In the genomic region with DNA sequence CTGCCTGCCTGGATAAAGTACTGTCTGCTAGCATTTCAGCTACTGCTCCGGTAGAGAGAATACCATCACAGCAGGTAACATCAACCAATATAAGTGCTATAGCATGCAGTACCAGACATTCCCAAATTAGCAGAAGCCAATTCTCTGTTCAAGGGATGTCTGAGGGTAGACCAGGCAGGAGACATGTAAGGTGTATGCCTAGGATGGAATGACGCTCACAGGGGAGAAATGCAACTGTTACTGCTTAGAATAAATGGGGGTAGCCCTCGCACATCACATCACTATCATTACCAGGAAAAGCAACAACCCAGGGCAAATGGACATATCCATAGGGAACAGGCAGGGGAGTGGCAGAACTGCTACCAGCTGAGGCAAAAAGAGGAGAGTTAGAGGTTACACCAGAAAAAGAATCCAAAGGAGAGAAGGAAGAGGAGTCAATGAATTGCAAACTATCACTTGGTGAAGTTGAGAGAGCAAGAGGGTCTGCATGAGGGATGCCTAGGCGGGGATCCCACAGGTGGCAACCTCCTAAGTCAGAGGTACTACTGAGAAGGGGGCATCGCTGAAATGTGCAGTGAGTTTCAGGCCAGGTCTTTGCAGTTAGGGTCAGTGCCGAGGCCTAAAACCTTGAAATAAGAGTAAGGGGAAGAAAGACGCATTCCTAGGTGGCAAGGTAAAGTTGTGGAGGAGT, we compare ENCODE assay signal across 9 cellular contexts. TPM values are rescaled to one million over a fixed set of nuclear protein-coding genes. Genes with fewer than 3 reads are reported as not detected.
DNase-seq lines count a peak whose midpoint lies in the region; ATAC-seq and TF ChIP-seq lines count a peak whose summit lies in the region.
"Had no signal": no experiment of that assay in that cellular context is flagged by ENCODE, and none has a peak within 500 bp of the region (broad histone marks: within the 10 kb centered on the region; RNA-seq: fewer than 3 reads in every experiment).

No MANE protein-coding gene starts in this region.

- peaks cover 17% of the 10 kb centered on the region for H3K4me1 ChIP-seq in testis

- 9 to 11% methylated on average over 7 of the region's 7 CpGs for WGBS in testis, 2 donors

- peak overlapping the region; percentile 91 for H3K27ac Mint-ChIP-seq in activated CD4-positive, alpha-beta T cell treated with anti-CD3 and anti-CD28 coated beads, Interleukin-2, amount 10 ng/mL, durations not matched to agents 7 days and 5 days
- H3K27ac Mint-ChIP-seq in activated naive CD8-positive, alpha-beta T cell treated with anti-CD3 and anti-CD28 coated beads for 36 hours, result peak overlapping the region; percentile 81

- DNase-seq in activated CD4-positive, alpha-beta T cell treated with anti-CD3 and anti-CD28 coated beads, Interleukin-2, amount 10 ng/mL, durations not matched to agents 7 days and 5 days, result no peak
- DNase-seq in activated CD4-positive, alpha-beta T cell treated with anti-CD3 and anti-CD28 coated beads for 4 hours, result no peak
- no peak for DNase-seq in activated naive CD8-positive, alpha-beta T cell treated with anti-CD3 and anti-CD28 coated beads for 36 hours
- no peak for DNase-seq in kidney epithelial cell (ENCODE audit: low read depth)
- no peak for DNase-seq in testis
- no peak for DNase-seq in sciatic nerve (ENCODE audit: low spot score)
- DNase-seq in NCI-H1048 (lab: John Stamatoyannopoulos, UW), result no peak
- DNase-seq: DMS153 had no signal

- POLR2A ChIA-PET in activated CD4-positive, alpha-beta T cell treated with anti-CD3 and anti-CD28 coated beads, Interleukin-2, amount 10 ng/mL, durations not matched to agents 7 days and 5 days (lab: Charles Lee), result interaction anchor here (0.6 kb wide), 1 partner anchor 60 kb away, joined by 4 read pairs; no protein-coding TSS in a partner anchor

- ATAC-seq in GM19467 (IDR thresholded peaks at IDR 0.05; ENCODE audit: unreplicated experiment), result no peak
- no peak for ATAC-seq in sciatic nerve

- CTCF ChIA-PET in activated CD4-positive, alpha-beta T cell treated with anti-CD3 and anti-CD28 coated beads, Interleukin-2, amount 10 ng/mL, durations not matched to agents 7 days and 5 days (lab: Charles Lee), result interaction anchor here (1.0 to 1.5 kb wide), 2 partner anchors 11 to 78 kb away, joined by 3 to 4 read pairs; no protein-coding TSS in a partner anchor

- intact Hi-C loops in testis (cut with DNase I; ENCODE audit: low total_unique reads), result no loop called here
- intact Hi-C loops in sciatic nerve (cut with DNase I), result loop anchor here (10.0 kb wide), 1 partner anchor 233 kb away; a partner anchor contains a TSS

- no peak for TF ChIP-seq POLR2A in testis (IDR thresholded peaks at IDR 0.05)

- no peaks in the 10 kb centered on the region for H3K9me3 ChIP-seq in testis

- H3K27me3 Mint-ChIP-seq in activated CD4-positive, alpha-beta T cell treated with anti-CD3 and anti-CD28 coated beads, Interleukin-2, amount 10 ng/mL, durations not matched to agents 7 days and 5 days, result no peaks in the 10 kb centered on the region
- H3K27me3 Mint-ChIP-seq in activated naive CD8-positive, alpha-beta T cell treated with anti-CD3 and anti-CD28 coated beads for 36 hours, result no peaks in the 10 kb centered on the region

- H3K4me3 Mint-ChIP-seq in activated CD4-positive, alpha-beta T cell treated with anti-CD3 and anti-CD28 coated beads, Interleukin-2, amount 10 ng/mL, durations not matched to agents 7 days and 5 days, result peak overlapping the region; percentile 87
- H3K4me3 Mint-ChIP-seq in activated naive CD8-positive, alpha-beta T cell treated with anti-CD3 and anti-CD28 coated beads for 36 hours, result peak overlapping the region; percentile 86

- H3K27me3 ChIP-seq in kidney epithelial cell (ENCODE audit: control insufficient read depth, insufficient read depth, low read length), result no peaks in the 10 kb centered on the region
- H3K27me3 ChIP-seq in testis, result no peaks in the 10 kb centered on the region

- peaks cover 3% of the 10 kb centered on the region for H3K36me3 ChIP-seq in kidney epithelial cell (ENCODE audit: control insufficient read depth, insufficient read depth, low read length)
- no peaks in the 10 kb centered on the region for H3K36me3 ChIP-seq in testis (ENCODE audit: low read depth, missing control alignments)

- peaks cover 43% of the 10 kb centered on the region for H3K36me3 Mint-ChIP-seq in activated CD4-positive, alpha-beta T cell treated with anti-CD3 and anti-CD28 coated beads, Interleukin-2, amount 10 ng/mL, durations not matched to agents 7 days and 5 days (ENCODE audit: low read depth)
- H3K36me3 Mint-ChIP-seq in activated naive CD8-positive, alpha-beta T cell treated with anti-CD3 and anti-CD28 coated beads for 36 hours, result peaks cover 34% of the 10 kb centered on the region

- peaks cover 42% of the 10 kb centered on the region for H3K4me1 Mint-ChIP-seq in activated CD4-positive, alpha-beta T cell treated with anti-CD3 and anti-CD28 coated beads, Interleukin-2, amount 10 ng/mL, durations not matched to agents 7 days and 5 days
- H3K4me1 Mint-ChIP-seq in activated naive CD8-positive, alpha-beta T cell treated with anti-CD3 and anti-CD28 coated beads for 36 hours, result peaks cover 19% of the 10 kb centered on the region

- no peaks in the 10 kb centered on the region for H3K9me3 Mint-ChIP-seq in activated CD4-positive, alpha-beta T cell treated with anti-CD3 and anti-CD28 coated beads, Interleukin-2, amount 10 ng/mL, durations not matched to agents 7 days and 5 days
- no peaks in the 10 kb centered on the region for H3K9me3 Mint-ChIP-seq in activated naive CD8-positive, alpha-beta T cell treated with anti-CD3 and anti-CD28 coated beads for 36 hours

- no peak for TF ChIP-seq CTCF in kidney epithelial cell (IDR thresholded peaks at IDR 0.05; ENCODE audit: insufficient read depth, low read length, poor library complexity, severe bottlenecking)
- TF ChIP-seq CTCF in testis (IDR thresholded peaks at IDR 0.05), result no peak

- H3K4me3 ChIP-seq in kidney epithelial cell (ENCODE audit: low read depth, low read length) (peak overlapping the region; percentile 85), testis (peak overlapping the region; percentile 82 to 83)

- H3K27ac ChIP-seq in testis, result peak overlapping the region; percentile 82 to 87

RNA-seq across cellular contexts. Expression of a gene that starts 1.1 kb away (rescaled TPM):
- total RNA-seq in activated CD4-positive, alpha-beta T cell treated with anti-CD3 and anti-CD28 coated beads, Interleukin-2, amount 10 ng/mL, durations not matched to agents 7 days and 5 days, result 100 to 1,000 TPM; 106 to 131 TPM
- 10 to 100 TPM; 84.4 to 87.4 TPM for total RNA-seq in activated naive CD8-positive, alpha-beta T cell treated with anti-CD3 and anti-CD28 coated beads for 36 hours
- total RNA-seq in kidney epithelial cell (42.7 and 46.5 TPM in 2 replicates), testis (10 to 100 TPM; 63.5 to 65.2 TPM), sciatic nerve (67.4 TPM)
- polyA plus RNA-seq in testis (ENCODE audit: insufficient read depth, low read depth, low replicate concordance), result 128 TPM

RNA-seq across cellular contexts. Expression of a gene that starts 10.2 kb away (rescaled TPM):
- total RNA-seq in activated CD4-positive, alpha-beta T cell treated with anti-CD3 and anti-CD28 coated beads, Interleukin-2, amount 10 ng/mL, durations not matched to agents 7 days and 5 days, result not detected
- total RNA-seq in activated naive CD8-positive, alpha-beta T cell treated with anti-CD3 and anti-CD28 coated beads for 36 hours, result not detected
- 2.5 and 3.1 TPM in 2 replicates for total RNA-seq in kidney epithelial cell
- total RNA-seq in testis, result 1 to 10 TPM; 1.2 to 1.3 TPM
- 1.3 TPM for polyA plus RNA-seq in testis (ENCODE audit: insufficient read depth, low read depth, low replicate concordance)
- 0.18 TPM for total RNA-seq in sciatic nerve

RNA-seq across cellular contexts. Expression of a gene that starts 50.6 kb away (rescaled TPM):
- total RNA-seq in activated CD4-positive, alpha-beta T cell treated with anti-CD3 and anti-CD28 coated beads, Interleukin-2, amount 10 ng/mL, durations not matched to agents 7 days and 5 days, result 100 to 1,000 TPM; 384 to 394 TPM
- total RNA-seq in activated naive CD8-positive, alpha-beta T cell treated with anti-CD3 and anti-CD28 coated beads for 36 hours, result 100 to 1,000 TPM; 256 TPM
- total RNA-seq in kidney epithelial cell (121 and 149 TPM in 2 replicates), testis (100 to 1,000 TPM; 168 to 181 TPM), sciatic nerve (139 TPM)
- polyA plus RNA-seq in testis (ENCODE audit: insufficient read depth, low read depth, low replicate concordance), result 94.4 TPM

RNA-seq across cellular contexts. Expression of a gene that starts 55.2 kb away (rescaled TPM):
- total RNA-seq in activated CD4-positive, alpha-beta T cell treated with anti-CD3 and anti-CD28 coated beads, Interleukin-2, amount 10 ng/mL, durations not matched to agents 7 days and 5 days, result not detected
- total RNA-seq in activated naive CD8-positive, alpha-beta T cell treated with anti-CD3 and anti-CD28 coated beads for 36 hours, result not detected
- total RNA-seq in kidney epithelial cell (under 0.01 TPM in 1 of 2 replicates, not detected in the other), testis (10 to 100 TPM; 53.7 to 57.9 TPM), sciatic nerve (30.5 TPM)
- 50.9 TPM for polyA plus RNA-seq in testis (ENCODE audit: insufficient read depth, low read depth, low replicate concordance)

RNA-seq across cellular contexts. Expression of a gene that starts 55.4 kb away (rescaled TPM):
- total RNA-seq in activated CD4-positive, alpha-beta T cell treated with anti-CD3 and anti-CD28 coated beads, Interleukin-2, amount 10 ng/mL, durations not matched to agents 7 days and 5 days, result not detected
- total RNA-seq in activated naive CD8-positive, alpha-beta T cell treated with anti-CD3 and anti-CD28 coated beads for 36 hours, result not detected
- total RNA-seq in kidney epithelial cell, result not detected in 2 replicates
- total RNA-seq in testis, result 10 to 100 TPM; 50.9 to 60.3 TPM
- 123 TPM for polyA plus RNA-seq in testis (ENCODE audit: insufficient read depth, low read depth, low replicate concordance)
- total RNA-seq in sciatic nerve, result 11.7 TPM
